1 cellular context compared by ENCODE assay signal in the genomic region with DNA sequence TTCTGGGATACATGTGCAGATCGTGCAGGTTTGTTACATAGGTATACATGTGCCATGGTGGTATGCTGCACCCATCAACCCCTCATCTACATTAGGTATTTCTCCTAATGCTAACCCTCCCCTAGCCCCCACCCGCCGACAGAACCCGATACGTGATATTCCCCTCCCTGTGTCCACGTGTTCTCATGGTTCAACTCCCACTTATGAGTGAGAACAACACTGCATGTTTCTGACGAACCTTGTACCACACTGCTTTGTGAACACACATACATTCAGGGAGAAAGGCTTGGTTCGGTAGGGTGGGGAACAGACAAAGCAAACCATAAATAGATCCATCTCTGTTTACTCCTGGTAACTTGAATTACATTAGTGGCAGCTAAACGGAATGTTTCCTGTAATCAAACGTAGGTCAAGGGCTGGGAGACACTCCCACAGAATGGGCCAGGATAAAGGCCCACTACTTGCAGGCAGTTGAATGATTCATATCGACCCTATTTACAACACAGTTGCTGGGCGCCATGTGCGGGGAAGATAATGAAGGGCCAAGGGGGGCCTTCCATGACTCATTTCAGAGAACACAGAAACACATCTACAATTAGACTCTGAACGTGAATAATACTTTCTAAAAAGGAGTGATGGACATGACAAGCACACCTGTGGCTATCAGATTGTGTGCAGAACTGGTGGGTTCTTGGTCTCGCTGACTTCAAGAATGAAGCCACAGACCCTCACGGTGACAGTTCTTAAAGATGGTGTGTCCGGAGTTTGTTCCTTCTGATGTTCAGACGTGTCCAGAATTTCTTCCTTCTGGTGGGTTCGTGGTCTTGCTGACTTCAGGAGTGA.
A peak's percentile ranks its signal among the peaks of the same experiment; 100 is the strongest.
TF ChIP-seq lines count a peak whose summit lies in the region.

No MANE protein-coding gene starts in this region.

TF ChIP-seq in K562, 482 proteins besides CTCF, POLR2A, EP300 and RAD21 (continued from another document and continues in another):
- TF ChIP-seq YY1 (IDR thresholded peaks at IDR 0.05; ENCODE audit: borderline replicate concordance in 1 of 3, control insufficient read depth in 1 of 3, extremely low read depth in 1 of 3, insufficient read depth in 3 of 3, insufficient read length in 1 of 3, insufficient replicate concordance in 2 of 3, low read depth in 1 of 3, low read length in 2 of 3) (peak in 2 of 3 experiments; percentile 25 to 48), MTA3 (IDR thresholded peaks at IDR 0.05; ENCODE audit: borderline replicate concordance) (peak; percentile 77), SMARCE1 (IDR thresholded peaks at IDR 0.05) (peak; percentile 96), ZNF311 (CRISPR knock-in tag; IDR thresholded peaks at IDR 0.05) (peak; percentile 50; the same call in 1 of the 2 replicates), HDAC1 (IDR thresholded peaks at IDR 0.05) (peak in 1 of 2 experiments; percentile 66; a peak in 2 of 4 replicates), ZBTB7A (IDR thresholded peaks at IDR 0.05; ENCODE audit: borderline replicate concordance, control insufficient read depth, low read depth, low read length) (peak; percentile 25; the same call in 1 of the 2 replicates), ZNF766 (CRISPR knock-in tag; conservative IDR thresholded peaks at IDR 0.05) (peak; percentile 52; the same call in 1 of the 2 replicates), CBX3 (IDR thresholded peaks at IDR 0.05; ENCODE audit: borderline replicate concordance in 1 of 2, low read length in 2 of 2) (peak in 1 of 2 experiments; percentile 75; a peak in 2 of 3 replicates), FOXA3 (CRISPR knock-in tag; conservative IDR thresholded peaks at IDR 0.05 in 1 of 2, IDR thresholded peaks at IDR 0.05 in 1 of 2) (peak; percentile 17 to 91; a peak in 2 of 4 replicates), ZNF274 (IDR thresholded peaks at IDR 0.05; ENCODE audit: borderline replicate concordance, low read depth, low read length) (no peak), ATF1 (CRISPR knock-in tag; IDR thresholded peaks at IDR 0.05) (no peak), ATF1 (tag; IDR thresholded peaks at IDR 0.05) (peak; percentile 55), NFXL1 (CRISPR knock-in tag; IDR thresholded peaks at IDR 0.05) (no peak)
- TF ChIP-seq, protein P1, sequence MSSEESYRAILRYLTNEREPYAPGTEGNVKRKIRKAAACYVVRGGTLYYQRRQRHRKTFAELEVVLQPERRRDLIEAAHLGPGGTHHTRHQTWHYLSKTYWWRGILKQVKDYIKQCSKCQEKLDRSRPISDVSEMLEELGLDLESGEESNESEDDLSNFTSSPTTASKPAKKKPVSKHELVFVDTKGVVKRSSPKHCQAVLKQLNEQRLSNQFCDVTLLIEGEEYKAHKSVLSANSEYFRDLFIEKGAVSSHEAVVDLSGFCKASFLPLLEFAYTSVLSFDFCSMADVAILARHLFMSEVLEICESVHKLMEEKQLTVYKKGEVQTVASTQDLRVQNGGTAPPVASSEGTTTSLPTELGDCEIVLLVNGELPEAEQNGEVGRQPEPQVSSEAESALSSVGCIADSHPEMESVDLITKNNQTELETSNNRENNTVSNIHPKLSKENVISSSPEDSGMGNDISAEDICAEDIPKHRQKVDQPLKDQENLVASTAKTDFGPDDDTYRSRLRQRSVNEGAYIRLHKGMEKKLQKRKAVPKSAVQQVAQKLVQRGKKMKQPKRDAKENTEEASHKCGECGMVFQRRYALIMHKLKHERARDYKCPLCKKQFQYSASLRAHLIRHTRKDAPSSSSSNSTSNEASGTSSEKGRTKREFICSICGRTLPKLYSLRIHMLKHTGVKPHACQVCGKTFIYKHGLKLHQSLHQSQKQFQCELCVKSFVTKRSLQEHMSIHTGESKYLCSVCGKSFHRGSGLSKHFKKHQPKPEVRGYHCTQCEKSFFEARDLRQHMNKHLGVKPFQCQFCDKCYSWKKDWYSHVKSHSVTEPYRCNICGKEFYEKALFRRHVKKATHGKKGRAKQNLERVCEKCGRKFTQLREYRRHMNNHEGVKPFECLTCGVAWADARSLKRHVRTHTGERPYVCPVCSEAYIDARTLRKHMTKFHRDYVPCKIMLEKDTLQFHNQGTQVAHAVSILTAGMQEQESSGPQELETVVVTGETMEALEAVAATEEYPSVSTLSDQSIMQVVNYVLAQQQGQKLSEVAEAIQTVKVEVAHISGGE (CRISPR knock-in tag; IDR thresholded peaks at IDR 0.05), result peak in 1 of 3 experiments; percentile 29; a peak in 1 of 6 replicates
- TF ChIP-seq, protein P2, sequence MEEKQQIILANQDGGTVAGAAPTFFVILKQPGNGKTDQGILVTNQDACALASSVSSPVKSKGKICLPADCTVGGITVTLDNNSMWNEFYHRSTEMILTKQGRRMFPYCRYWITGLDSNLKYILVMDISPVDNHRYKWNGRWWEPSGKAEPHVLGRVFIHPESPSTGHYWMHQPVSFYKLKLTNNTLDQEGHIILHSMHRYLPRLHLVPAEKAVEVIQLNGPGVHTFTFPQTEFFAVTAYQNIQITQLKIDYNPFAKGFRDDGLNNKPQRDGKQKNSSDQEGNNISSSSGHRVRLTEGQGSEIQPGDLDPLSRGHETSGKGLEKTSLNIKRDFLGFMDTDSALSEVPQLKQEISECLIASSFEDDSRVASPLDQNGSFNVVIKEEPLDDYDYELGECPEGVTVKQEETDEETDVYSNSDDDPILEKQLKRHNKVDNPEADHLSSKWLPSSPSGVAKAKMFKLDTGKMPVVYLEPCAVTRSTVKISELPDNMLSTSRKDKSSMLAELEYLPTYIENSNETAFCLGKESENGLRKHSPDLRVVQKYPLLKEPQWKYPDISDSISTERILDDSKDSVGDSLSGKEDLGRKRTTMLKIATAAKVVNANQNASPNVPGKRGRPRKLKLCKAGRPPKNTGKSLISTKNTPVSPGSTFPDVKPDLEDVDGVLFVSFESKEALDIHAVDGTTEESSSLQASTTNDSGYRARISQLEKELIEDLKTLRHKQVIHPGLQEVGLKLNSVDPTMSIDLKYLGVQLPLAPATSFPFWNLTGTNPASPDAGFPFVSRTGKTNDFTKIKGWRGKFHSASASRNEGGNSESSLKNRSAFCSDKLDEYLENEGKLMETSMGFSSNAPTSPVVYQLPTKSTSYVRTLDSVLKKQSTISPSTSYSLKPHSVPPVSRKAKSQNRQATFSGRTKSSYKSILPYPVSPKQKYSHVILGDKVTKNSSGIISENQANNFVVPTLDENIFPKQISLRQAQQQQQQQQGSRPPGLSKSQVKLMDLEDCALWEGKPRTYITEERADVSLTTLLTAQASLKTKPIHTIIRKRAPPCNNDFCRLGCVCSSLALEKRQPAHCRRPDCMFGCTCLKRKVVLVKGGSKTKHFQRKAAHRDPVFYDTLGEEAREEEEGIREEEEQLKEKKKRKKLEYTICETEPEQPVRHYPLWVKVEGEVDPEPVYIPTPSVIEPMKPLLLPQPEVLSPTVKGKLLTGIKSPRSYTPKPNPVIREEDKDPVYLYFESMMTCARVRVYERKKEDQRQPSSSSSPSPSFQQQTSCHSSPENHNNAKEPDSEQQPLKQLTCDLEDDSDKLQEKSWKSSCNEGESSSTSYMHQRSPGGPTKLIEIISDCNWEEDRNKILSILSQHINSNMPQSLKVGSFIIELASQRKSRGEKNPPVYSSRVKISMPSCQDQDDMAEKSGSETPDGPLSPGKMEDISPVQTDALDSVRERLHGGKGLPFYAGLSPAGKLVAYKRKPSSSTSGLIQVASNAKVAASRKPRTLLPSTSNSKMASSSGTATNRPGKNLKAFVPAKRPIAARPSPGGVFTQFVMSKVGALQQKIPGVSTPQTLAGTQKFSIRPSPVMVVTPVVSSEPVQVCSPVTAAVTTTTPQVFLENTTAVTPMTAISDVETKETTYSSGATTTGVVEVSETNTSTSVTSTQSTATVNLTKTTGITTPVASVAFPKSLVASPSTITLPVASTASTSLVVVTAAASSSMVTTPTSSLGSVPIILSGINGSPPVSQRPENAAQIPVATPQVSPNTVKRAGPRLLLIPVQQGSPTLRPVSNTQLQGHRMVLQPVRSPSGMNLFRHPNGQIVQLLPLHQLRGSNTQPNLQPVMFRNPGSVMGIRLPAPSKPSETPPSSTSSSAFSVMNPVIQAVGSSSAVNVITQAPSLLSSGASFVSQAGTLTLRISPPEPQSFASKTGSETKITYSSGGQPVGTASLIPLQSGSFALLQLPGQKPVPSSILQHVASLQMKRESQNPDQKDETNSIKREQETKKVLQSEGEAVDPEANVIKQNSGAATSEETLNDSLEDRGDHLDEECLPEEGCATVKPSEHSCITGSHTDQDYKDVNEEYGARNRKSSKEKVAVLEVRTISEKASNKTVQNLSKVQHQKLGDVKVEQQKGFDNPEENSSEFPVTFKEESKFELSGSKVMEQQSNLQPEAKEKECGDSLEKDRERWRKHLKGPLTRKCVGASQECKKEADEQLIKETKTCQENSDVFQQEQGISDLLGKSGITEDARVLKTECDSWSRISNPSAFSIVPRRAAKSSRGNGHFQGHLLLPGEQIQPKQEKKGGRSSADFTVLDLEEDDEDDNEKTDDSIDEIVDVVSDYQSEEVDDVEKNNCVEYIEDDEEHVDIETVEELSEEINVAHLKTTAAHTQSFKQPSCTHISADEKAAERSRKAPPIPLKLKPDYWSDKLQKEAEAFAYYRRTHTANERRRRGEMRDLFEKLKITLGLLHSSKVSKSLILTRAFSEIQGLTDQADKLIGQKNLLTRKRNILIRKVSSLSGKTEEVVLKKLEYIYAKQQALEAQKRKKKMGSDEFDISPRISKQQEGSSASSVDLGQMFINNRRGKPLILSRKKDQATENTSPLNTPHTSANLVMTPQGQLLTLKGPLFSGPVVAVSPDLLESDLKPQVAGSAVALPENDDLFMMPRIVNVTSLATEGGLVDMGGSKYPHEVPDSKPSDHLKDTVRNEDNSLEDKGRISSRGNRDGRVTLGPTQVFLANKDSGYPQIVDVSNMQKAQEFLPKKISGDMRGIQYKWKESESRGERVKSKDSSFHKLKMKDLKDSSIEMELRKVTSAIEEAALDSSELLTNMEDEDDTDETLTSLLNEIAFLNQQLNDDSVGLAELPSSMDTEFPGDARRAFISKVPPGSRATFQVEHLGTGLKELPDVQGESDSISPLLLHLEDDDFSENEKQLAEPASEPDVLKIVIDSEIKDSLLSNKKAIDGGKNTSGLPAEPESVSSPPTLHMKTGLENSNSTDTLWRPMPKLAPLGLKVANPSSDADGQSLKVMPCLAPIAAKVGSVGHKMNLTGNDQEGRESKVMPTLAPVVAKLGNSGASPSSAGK (IDR thresholded peaks at IDR 0.05), result peak; percentile 77
- TF ChIP-seq, protein P3, sequence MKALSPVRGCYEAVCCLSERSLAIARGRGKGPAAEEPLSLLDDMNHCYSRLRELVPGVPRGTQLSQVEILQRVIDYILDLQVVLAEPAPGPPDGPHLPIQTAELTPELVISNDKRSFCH (CRISPR knock-in tag; IDR thresholded peaks at IDR 0.05), result no peak
- TF ChIP-seq, protein P3 (tag; IDR thresholded peaks at IDR 0.05), result peak; percentile 70
- TF ChIP-seq, protein P4, sequence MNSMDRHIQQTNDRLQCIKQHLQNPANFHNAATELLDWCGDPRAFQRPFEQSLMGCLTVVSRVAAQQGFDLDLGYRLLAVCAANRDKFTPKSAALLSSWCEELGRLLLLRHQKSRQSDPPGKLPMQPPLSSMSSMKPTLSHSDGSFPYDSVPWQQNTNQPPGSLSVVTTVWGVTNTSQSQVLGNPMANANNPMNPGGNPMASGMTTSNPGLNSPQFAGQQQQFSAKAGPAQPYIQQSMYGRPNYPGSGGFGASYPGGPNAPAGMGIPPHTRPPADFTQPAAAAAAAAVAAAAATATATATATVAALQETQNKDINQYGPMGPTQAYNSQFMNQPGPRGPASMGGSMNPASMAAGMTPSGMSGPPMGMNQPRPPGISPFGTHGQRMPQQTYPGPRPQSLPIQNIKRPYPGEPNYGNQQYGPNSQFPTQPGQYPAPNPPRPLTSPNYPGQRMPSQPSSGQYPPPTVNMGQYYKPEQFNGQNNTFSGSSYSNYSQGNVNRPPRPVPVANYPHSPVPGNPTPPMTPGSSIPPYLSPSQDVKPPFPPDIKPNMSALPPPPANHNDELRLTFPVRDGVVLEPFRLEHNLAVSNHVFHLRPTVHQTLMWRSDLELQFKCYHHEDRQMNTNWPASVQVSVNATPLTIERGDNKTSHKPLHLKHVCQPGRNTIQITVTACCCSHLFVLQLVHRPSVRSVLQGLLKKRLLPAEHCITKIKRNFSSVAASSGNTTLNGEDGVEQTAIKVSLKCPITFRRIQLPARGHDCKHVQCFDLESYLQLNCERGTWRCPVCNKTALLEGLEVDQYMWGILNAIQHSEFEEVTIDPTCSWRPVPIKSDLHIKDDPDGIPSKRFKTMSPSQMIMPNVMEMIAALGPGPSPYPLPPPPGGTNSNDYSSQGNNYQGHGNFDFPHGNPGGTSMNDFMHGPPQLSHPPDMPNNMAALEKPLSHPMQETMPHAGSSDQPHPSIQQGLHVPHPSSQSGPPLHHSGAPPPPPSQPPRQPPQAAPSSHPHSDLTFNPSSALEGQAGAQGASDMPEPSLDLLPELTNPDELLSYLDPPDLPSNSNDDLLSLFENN (IDR thresholded peaks at IDR 0.05; ENCODE audit: low read depth in 2 of 2, low read length in 2 of 2), result peak in 1 of 2 experiments; percentile 89; a peak in 2 of 4 replicates
- TF ChIP-seq, protein P5, sequence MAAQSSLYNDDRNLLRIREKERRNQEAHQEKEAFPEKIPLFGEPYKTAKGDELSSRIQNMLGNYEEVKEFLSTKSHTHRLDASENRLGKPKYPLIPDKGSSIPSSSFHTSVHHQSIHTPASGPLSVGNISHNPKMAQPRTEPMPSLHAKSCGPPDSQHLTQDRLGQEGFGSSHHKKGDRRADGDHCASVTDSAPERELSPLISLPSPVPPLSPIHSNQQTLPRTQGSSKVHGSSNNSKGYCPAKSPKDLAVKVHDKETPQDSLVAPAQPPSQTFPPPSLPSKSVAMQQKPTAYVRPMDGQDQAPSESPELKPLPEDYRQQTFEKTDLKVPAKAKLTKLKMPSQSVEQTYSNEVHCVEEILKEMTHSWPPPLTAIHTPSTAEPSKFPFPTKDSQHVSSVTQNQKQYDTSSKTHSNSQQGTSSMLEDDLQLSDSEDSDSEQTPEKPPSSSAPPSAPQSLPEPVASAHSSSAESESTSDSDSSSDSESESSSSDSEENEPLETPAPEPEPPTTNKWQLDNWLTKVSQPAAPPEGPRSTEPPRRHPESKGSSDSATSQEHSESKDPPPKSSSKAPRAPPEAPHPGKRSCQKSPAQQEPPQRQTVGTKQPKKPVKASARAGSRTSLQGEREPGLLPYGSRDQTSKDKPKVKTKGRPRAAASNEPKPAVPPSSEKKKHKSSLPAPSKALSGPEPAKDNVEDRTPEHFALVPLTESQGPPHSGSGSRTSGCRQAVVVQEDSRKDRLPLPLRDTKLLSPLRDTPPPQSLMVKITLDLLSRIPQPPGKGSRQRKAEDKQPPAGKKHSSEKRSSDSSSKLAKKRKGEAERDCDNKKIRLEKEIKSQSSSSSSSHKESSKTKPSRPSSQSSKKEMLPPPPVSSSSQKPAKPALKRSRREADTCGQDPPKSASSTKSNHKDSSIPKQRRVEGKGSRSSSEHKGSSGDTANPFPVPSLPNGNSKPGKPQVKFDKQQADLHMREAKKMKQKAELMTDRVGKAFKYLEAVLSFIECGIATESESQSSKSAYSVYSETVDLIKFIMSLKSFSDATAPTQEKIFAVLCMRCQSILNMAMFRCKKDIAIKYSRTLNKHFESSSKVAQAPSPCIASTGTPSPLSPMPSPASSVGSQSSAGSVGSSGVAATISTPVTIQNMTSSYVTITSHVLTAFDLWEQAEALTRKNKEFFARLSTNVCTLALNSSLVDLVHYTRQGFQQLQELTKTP (IDR thresholded peaks at IDR 0.05; ENCODE audit: low read depth in 1 of 2, partially characterized antibody in 2 of 2), result peak in 1 of 2 experiments; percentile 17
